In the genomic region with DNA sequence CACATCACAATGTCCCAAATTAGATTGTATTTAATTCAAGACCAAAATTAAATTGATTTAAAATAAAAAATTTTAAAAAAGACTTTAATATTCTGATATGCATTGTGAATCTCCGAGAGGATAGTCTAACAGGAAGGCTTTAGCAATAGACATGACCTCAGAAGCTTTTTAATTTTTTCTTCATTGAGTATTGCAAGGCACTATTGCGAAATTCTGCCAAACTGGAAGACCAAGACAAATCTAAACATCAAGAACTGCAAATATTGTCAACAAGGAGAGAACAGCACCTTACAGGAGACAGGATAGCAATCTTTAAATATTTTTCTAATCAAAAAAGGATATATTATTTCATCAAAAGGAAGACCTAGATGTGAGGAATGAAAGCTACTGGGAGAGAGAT, we compare ENCODE assay signal across 37 cellular contexts. TPM values are rescaled to one million over a fixed set of nuclear protein-coding genes. Genes with fewer than 3 reads are reported as not detected.
DNase-seq lines count a peak whose midpoint lies in the region; ATAC-seq, FAIRE-seq and TF ChIP-seq lines count a peak whose summit lies in the region.
"Had no signal": no experiment of that assay in that cellular context is flagged by ENCODE, and none has a peak within 500 bp of the region (broad histone marks: within the 10 kb centered on the region; RNA-seq: fewer than 3 reads in every experiment).

No MANE protein-coding gene starts in this region.

- H3K27me3 Mint-ChIP-seq in MCF 10A (ENCODE audit: insufficient read depth, unreplicated experiment): no peaks in the 10 kb centered on the region
- H3K27me3 Mint-ChIP-seq: activated naive CD8-positive, alpha-beta T cell treated with anti-CD3 and anti-CD28 coated beads, Interleukin-2, amount 50 U/mL, for 24 hours; CD4-positive, CD25-positive, alpha-beta regulatory T cell; natural killer cell treated with Interleukin-12 subunit alpha and Interleukin-12 subunit beta and Interleukin-15 and Interleukin-18, amount 100 ng/mL, for 72 hours; type B pancreatic cell had no signal

- H3K27me3 ChIP-seq in mammary epithelial cell (ENCODE audit: insufficient read depth, low read length) (no peaks in the 10 kb centered on the region), adipocyte (replicated peaks; ENCODE audit: control insufficient read depth, insufficient read depth, low read length) (no peaks in the 10 kb centered on the region), gastrocnemius medialis (no peaks in the 10 kb centered on the region), ascending aorta (no peaks in the 10 kb centered on the region)
- H3K27me3 ChIP-seq: esophagus squamous epithelium, heart left ventricle had no signal

- H3K27ac ChIP-seq in mammary epithelial cell (ENCODE audit: insufficient read depth, low read depth, low read length): no peak overlapping the region
- peak overlapping the region; percentile 34 to 48 (median 42) for H3K27ac ChIP-seq in gastrocnemius medialis
- no peak overlapping the region for H3K27ac ChIP-seq in ascending aorta
- H3K27ac ChIP-seq: esophagus squamous epithelium, KMS-11, PC-9, prostate gland had no signal

- no peaks in the 10 kb centered on the region for H4K20me1 ChIP-seq in mammary epithelial cell (ENCODE audit: insufficient read depth, low read length)

- H3K9me3 Mint-ChIP-seq in MCF 10A (ENCODE audit: unreplicated experiment): no peaks in the 10 kb centered on the region
- H3K9me3 Mint-ChIP-seq: activated T-cell treated with anti-CD3 and anti-CD28 coated beads, Interleukin-2, amount 50 U/mL, for 72 hours; HFFc6; type B pancreatic cell had no signal

- POLR2A ChIA-PET in MCF 10A (lab: Yijun Ruan, JAX): interaction anchor here (1.2 kb wide), 1 partner anchor 67 kb away, joined by 3 read pairs; no protein-coding TSS in a partner anchor

- H3K4me3 Mint-ChIP-seq in MCF 10A (ENCODE audit: unreplicated experiment): no peak overlapping the region
- H3K4me3 Mint-ChIP-seq: activated naive CD8-positive, alpha-beta T cell treated with anti-CD3 and anti-CD28 coated beads, Interleukin-2, amount 50 U/mL, for 24 hours; activated T-cell treated with anti-CD3 and anti-CD28 coated beads, Interleukin-2, amount 50 U/mL, for 72 hours; CD4-positive, CD25-positive, alpha-beta regulatory T cell; HFFc6; natural killer cell treated with Interleukin-12 subunit alpha and Interleukin-12 subunit beta and Interleukin-15 and Interleukin-18, amount 100 ng/mL, for 72 hours; type B pancreatic cell had no signal

- no peak overlapping the region for H3K9ac ChIP-seq in mammary epithelial cell (ENCODE audit: insufficient read depth, low read length)
- no peak overlapping the region for H3K9ac ChIP-seq in adipocyte (ENCODE audit: low read length)
- H3K9ac ChIP-seq: KMS-11 had no signal

- H3K4me1 ChIP-seq in mammary epithelial cell (ENCODE audit: insufficient read depth, low read length): peaks cover 6% of the 10 kb centered on the region
- peaks cover 7% of the 10 kb centered on the region for H3K4me1 ChIP-seq in adipocyte (ENCODE audit: control insufficient read depth, insufficient read depth, low read length)
- no peaks in the 10 kb centered on the region for H3K4me1 ChIP-seq in gastrocnemius medialis
- H3K4me1 ChIP-seq in ascending aorta: no peaks in the 10 kb centered on the region
- H3K4me1 ChIP-seq: esophagus squamous epithelium, heart left ventricle, prostate gland had no signal

- no peak for TF ChIP-seq POLR2A in gastrocnemius medialis (IDR thresholded peaks at IDR 0.05)

- H2AFZ ChIP-seq in mammary epithelial cell (ENCODE audit: low read depth, low read length): no peak overlapping the region
- H2AFZ ChIP-seq: PC-9 had no signal

- 95% methylated on average over 2 of the region's 2 CpGs for WGBS in mammary epithelial cell (ENCODE audit: low coverage, missing lambda C conversion rate)

- H3K4me1 Mint-ChIP-seq in MCF 10A (ENCODE audit: insufficient read depth, unreplicated experiment): peaks cover 7% of the 10 kb centered on the region
- H3K4me1 Mint-ChIP-seq: activated naive CD8-positive, alpha-beta T cell treated with anti-CD3 and anti-CD28 coated beads, Interleukin-2, amount 50 U/mL, for 24 hours; CD4-positive, CD25-positive, alpha-beta regulatory T cell had no signal

- H3K36me3 ChIP-seq in mammary epithelial cell (ENCODE audit: insufficient read depth, low read length) (no peaks in the 10 kb centered on the region), adipocyte (ENCODE audit: control insufficient read depth, insufficient read depth, low read length, severe bottlenecking) (no peaks in the 10 kb centered on the region), gastrocnemius medialis (no peaks in the 10 kb centered on the region), ascending aorta (no peaks in the 10 kb centered on the region)
- H3K36me3 ChIP-seq: esophagus squamous epithelium, heart left ventricle, prostate gland had no signal

- H3K79me2 ChIP-seq in mammary epithelial cell (ENCODE audit: insufficient read depth, low read length): no peaks in the 10 kb centered on the region

- H3K9me3 ChIP-seq in mammary epithelial cell (replicated peaks; ENCODE audit: insufficient read depth, low read length): no peaks in the 10 kb centered on the region
- no peaks in the 10 kb centered on the region for H3K9me3 ChIP-seq in adipocyte (ENCODE audit: control insufficient read depth, low read length)
- H3K9me3 ChIP-seq in gastrocnemius medialis: no peaks in the 10 kb centered on the region
- no peaks in the 10 kb centered on the region for H3K9me3 ChIP-seq in ascending aorta
- H3K9me3 ChIP-seq: esophagus squamous epithelium, heart left ventricle, prostate gland had no signal

- BruUV-seq in MCF 10A (replicated peaks; lab: Mats Ljungman, UMichigan) (no TSS peak), mammary epithelial cell (replicated peaks; lab: Mats Ljungman, UMichigan) (no TSS peak)

- no peak for TF ChIP-seq CTCF in MCF 10A (IDR thresholded peaks at IDR 0.05; ENCODE audit: unreplicated experiment)
- no peak for TF ChIP-seq CTCF in mammary epithelial cell (conservative IDR thresholded peaks at IDR 0.05 in 1 of 2, IDR thresholded peaks at IDR 0.05 in 1 of 2; ENCODE audit: extremely low read depth in 1 of 2, insufficient read depth in 1 of 2, low read depth in 1 of 2, low read length in 2 of 2)
- TF ChIP-seq CTCF in fibroblast of mammary gland (conservative IDR thresholded peaks at IDR 0.05; ENCODE audit: control insufficient read depth, insufficient read depth, low read depth, low read length): no peak
- no peak for TF ChIP-seq CTCF in gastrocnemius medialis (IDR thresholded peaks at IDR 0.05 in 4 of 5, conservative IDR thresholded peaks at IDR 0.05 in 1 of 5)
- TF ChIP-seq CTCF in ascending aorta (IDR thresholded peaks at IDR 0.05): no peak

- DNase-seq in MCF 10A (ENCODE audit: unreplicated experiment) (peak; percentile 19), mammary epithelial cell (no peak), adipocyte (ENCODE audit: low read depth) (peak; percentile 79), fibroblast of mammary gland (ENCODE audit: low read depth) (peak; percentile 59), gastrocnemius medialis (no peak), ascending aorta (ENCODE audit: low spot score in 2 of 2) (no peak), HTR-8/SVneo (ENCODE audit: insufficient read length, low spot score) (no peak)
- DNase-seq: 8988T; activated CD4-positive, alpha-beta T cell treated with anti-CD3 and anti-CD28 coated beads, Interleukin-2, amount 50 U/mL, for 48 hours; activated CD4-positive, CD25-positive, alpha-beta regulatory T cell treated with anti-CD3 and anti-CD28 coated beads, Interleukin-2, amount 50 U/mL, for 72 hours; activated naive CD4-positive, alpha-beta T cell; activated naive CD8-positive, alpha-beta T cell treated with anti-CD3 and anti-CD28 coated beads, Interleukin-2, amount 50 U/mL, for 24 hours; activated T-cell treated with anti-CD3 and anti-CD28 coated beads, Interleukin-2, amount 50 U/mL, for 72 hours; CD4-positive, CD25-positive, alpha-beta regulatory T cell; cerebellar nuclear complex; DMS79 treated with DMSO at 0.1 percent for 48 hours; esophagus squamous epithelium; heart left ventricle; HFFc6; kidney glomerular epithelial cell; MM.1S; NCI-H1436; NCI-H2081 treated with DMSO at 0.1 percent for 48 hours; NCI-H2227 treated with DMSO at 0.1 percent for 48 hours; NCI-H526 treated with DMSO at 0.1 percent for 48 hours; occipital lobe; PC-9; SHP77; stimulated activated naive CD4-positive, alpha-beta T cell had no signal

- no peaks in the 10 kb centered on the region for H3K36me3 Mint-ChIP-seq in MCF 10A (ENCODE audit: insufficient read depth, unreplicated experiment)
- H3K36me3 Mint-ChIP-seq: CD4-positive, CD25-positive, alpha-beta regulatory T cell; natural killer cell treated with Interleukin-12 subunit alpha and Interleukin-12 subunit beta and Interleukin-15 and Interleukin-18, amount 100 ng/mL, for 72 hours had no signal

- intact Hi-C loops in MCF 10A (cut with micrococcal nuclease): no loop called here
- intact Hi-C loops in mammary epithelial cell (cut with micrococcal nuclease): no loop called here
- intact Hi-C loops in gastrocnemius medialis (cut with DNase I; ENCODE audit: low total_unique reads): no loop called here
- intact Hi-C loops in ascending aorta (cut with DNase I): no loop called here

- H3K27ac Mint-ChIP-seq in MCF 10A (ENCODE audit: low read depth, unreplicated experiment): no peak overlapping the region
- H3K27ac Mint-ChIP-seq: activated naive CD8-positive, alpha-beta T cell treated with anti-CD3 and anti-CD28 coated beads, Interleukin-2, amount 50 U/mL, for 24 hours; activated T-cell treated with anti-CD3 and anti-CD28 coated beads, Interleukin-2, amount 50 U/mL, for 72 hours; CD4-positive, CD25-positive, alpha-beta regulatory T cell; HFFc6; natural killer cell treated with Interleukin-12 subunit alpha and Interleukin-12 subunit beta and Interleukin-15 and Interleukin-18, amount 100 ng/mL, for 72 hours; type B pancreatic cell had no signal

- dilution Hi-C loops in mammary epithelial cell (cut with HindIII; ENCODE audit: low sequenced_read_pairs): no loop called here

- no peak for FAIRE-seq in HTR-8/SVneo (lab: Jason Lieb, UNC)

- H3K4me2 ChIP-seq in mammary epithelial cell (ENCODE audit: insufficient read depth, low read depth, low read length): no peak overlapping the region
- H3K4me2 ChIP-seq: KMS-11, PC-9 had no signal

- no peak overlapping the region for H3K4me3 ChIP-seq in mammary epithelial cell (replicated peaks in 1 of 3; ENCODE audit: insufficient read depth in 1 of 3, low read depth in 2 of 3, low read length in 3 of 3)
- no peak overlapping the region for H3K4me3 ChIP-seq in adipocyte (ENCODE audit: low read length)
- no peak overlapping the region for H3K4me3 ChIP-seq in fibroblast of mammary gland (ENCODE audit: control insufficient read depth, low read depth, low read length)
- no peak overlapping the region for H3K4me3 ChIP-seq in gastrocnemius medialis
- H3K4me3 ChIP-seq in ascending aorta: no peak overlapping the region
- H3K4me3 ChIP-seq: esophagus squamous epithelium, heart left ventricle, PC-9, prostate gland had no signal

- CTCF ChIA-PET in MCF 10A (lab: Yijun Ruan, JAX) (no interaction called here), mammary epithelial cell (lab: Charles Lee; ENCODE audit: low non-redundant PET) (no interaction called here)

- in situ Hi-C loops in mammary epithelial cell (cut with MboI; ENCODE audit: low sequenced_read_pairs in 2 of 2) (no loop called here), gastrocnemius medialis (cut with MboI; ENCODE audit: low sequenced_read_pairs in 4 of 4) (no loop called here)

- ATAC-seq in gastrocnemius medialis: peak in 1 of 2 donors; percentile 42
- ATAC-seq in GM19455 (IDR thresholded peaks at IDR 0.05; ENCODE audit: unreplicated experiment): no peak
- ATAC-seq: activated naive CD8-positive, alpha-beta T cell treated with anti-CD3 and anti-CD28 coated beads, Interleukin-2, amount 50 U/mL, for 24 hours; activated T-cell treated with anti-CD3 and anti-CD28 coated beads, Interleukin-2, amount 50 U/mL, for 72 hours; natural killer cell treated with Interleukin-12 subunit alpha and Interleukin-12 subunit beta and Interleukin-15 and Interleukin-18, amount 100 ng/mL, for 72 hours had no signal

RNA-seq across cellular contexts. Expression of gene BMP5, which starts 56.9 kb away (rescaled TPM):
- not detected in 2 replicates for total RNA-seq in MCF 10A (2022)
- total RNA-seq in mammary epithelial cell: not detected
- not detected for polyA plus RNA-seq in mammary epithelial cell
- not detected for polyA minus RNA-seq in mammary epithelial cell
- 1 to 10 TPM; 1.8 to 3.9 (median 1.9) TPM for total RNA-seq in gastrocnemius medialis
- total RNA-seq in ascending aorta: not detected
- total RNA-seq: activated T-cell treated with anti-CD3 and anti-CD28 coated beads, Interleukin-2, amount 50 U/mL, for 72 hours; CD4-positive, CD25-positive, alpha-beta regulatory T cell; dermis microvascular lymphatic vessel endothelial cell; HFFc6; lung microvascular endothelial cell; natural killer cell treated with Interleukin-12 subunit alpha and Interleukin-12 subunit beta and Interleukin-15 and Interleukin-18, amount 100 ng/mL, for 72 hours; T-helper 2 cell treated with Interferon-gamma antibody and Interleukin-4, amounts not matched to agents 100 ng/mL and 5 ng/mL, for 36 hours had no signal
- polyA plus RNA-seq: CD4-positive, CD25-positive, alpha-beta regulatory T cell had no signal

Comparison
In these comparisons a context has a peak if more than half of its experiments do, and no peak if none do; other contexts are left out.
1. DNase-seq: peak in MCF 10A (single experiment), adipocyte (single experiment) and fibroblast of mammary gland (single experiment); none in mammary epithelial cell (single experiment), gastrocnemius medialis (0 of 2), ascending aorta (0 of 2) and HTR-8/SVneo (single experiment).
2. H3K27ac ChIP-seq: peak in gastrocnemius medialis (4 of 4); none in mammary epithelial cell (single experiment) and ascending aorta (0 of 2).